ENCODE assay signal across 8 cellular contexts in the genomic region with DNA sequence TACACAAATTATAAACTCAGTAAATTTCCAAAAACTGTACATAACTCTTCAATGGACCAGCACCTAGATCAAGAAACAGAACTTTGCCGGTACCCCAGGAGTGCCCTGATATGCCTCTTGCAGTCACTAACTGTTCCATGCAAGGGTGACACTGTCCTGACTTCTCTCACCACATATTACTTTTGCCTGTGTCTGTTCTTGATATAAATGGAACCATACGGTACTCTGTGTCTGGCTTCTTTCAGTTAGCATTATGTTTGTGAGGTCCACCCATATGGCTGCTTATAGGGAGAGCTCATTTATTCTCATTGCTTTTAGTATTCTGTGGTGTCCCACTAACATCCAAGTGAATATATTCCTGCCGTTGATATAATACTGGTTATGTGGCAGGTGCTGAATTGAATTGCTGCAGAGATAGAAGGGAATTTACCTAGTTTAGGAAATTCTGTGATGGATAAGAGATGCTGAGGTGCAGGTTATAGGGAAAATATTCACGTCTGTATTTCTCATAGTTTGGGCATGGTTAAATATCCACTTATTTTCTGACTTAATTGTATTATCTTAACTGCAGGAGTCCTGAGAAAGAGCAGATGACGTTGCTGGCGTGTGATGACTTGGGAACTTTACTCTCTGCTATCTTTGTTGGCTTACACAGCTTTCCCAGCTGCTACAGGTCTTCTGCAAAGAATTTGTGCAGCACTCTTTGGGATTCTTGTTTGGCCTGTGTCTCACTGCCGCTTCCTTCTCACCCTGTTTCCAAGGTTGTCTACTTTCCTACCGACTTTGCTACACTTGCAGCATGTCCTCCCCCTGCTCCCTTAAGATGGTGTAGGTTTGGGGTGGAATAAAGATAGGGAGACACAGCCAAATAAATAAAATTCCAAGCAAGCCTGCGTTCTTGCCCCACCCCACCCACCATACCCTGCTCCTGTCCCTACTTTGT.
A peak's percentile ranks its signal among the peaks of the same experiment; 100 is the strongest.
DNase-seq lines count a peak whose midpoint lies in the region; ATAC-seq and TF ChIP-seq lines count a peak whose summit lies in the region.

No MANE protein-coding gene starts in this region.

- DNase-seq in ELR (ENCODE audit: low read depth) (peak; percentile 61), RWPE2 (ENCODE audit: low spot score) (no peak), epithelial cell of prostate (ENCODE audit: low read depth, low spot score) (no peak), CD14-positive monocyte (ENCODE audit: low spot score) (no peak), GF-D8 (lab: John Stamatoyannopoulos, UW) (no peak), SHP77 (lab: John Stamatoyannopoulos, UW) (no peak)
- no peak for DNase-seq in activated CD4-positive, CD25-positive, alpha-beta regulatory T cell treated with anti-CD3 and anti-CD28 coated beads, Interleukin-2, amount 50 U/mL, for 72 hours

- intact Hi-C loops in CD14-positive monocyte (cut with micrococcal nuclease): no loop called here

- H3K4me3 Mint-ChIP-seq in CD14-positive monocyte: no peak overlapping the region

- peaks cover 53% of the 10 kb centered on the region for H3K4me1 Mint-ChIP-seq in CD14-positive monocyte

- H3K36me3 ChIP-seq in RWPE2 (ENCODE audit: low read depth) (no peaks in the 10 kb centered on the region), neutrophil (peaks cover 5% of the 10 kb centered on the region)

- H3K27me3 ChIP-seq in RWPE2 (ENCODE audit: insufficient read depth, poor library complexity, severe bottlenecking): no peaks in the 10 kb centered on the region
- H3K27me3 ChIP-seq in neutrophil: no peaks in the 10 kb centered on the region

- no peak for TF ChIP-seq CTCF in RWPE2 (IDR thresholded peaks at IDR 0.05; ENCODE audit: poor library complexity, severe bottlenecking)
- no peak for TF ChIP-seq CTCF in neutrophil (IDR thresholded peaks at IDR 0.05)
- TF ChIP-seq CTCF in CD14-positive monocyte (IDR thresholded peaks at IDR 0.05): no peak

- H3K36me3 Mint-ChIP-seq in CD14-positive monocyte: peaks cover 15 to 28% of the 10 kb centered on the region in 2 donors

- peaks cover 55% of the 10 kb centered on the region for H3K4me1 ChIP-seq in RWPE2 (ENCODE audit: insufficient read depth, poor library complexity, severe bottlenecking)
- peaks cover 0 to 13% of the 10 kb centered on the region in 2 experiments for H3K4me1 ChIP-seq in neutrophil (ENCODE audit: control insufficient read depth in 1 of 2, insufficient read depth in 1 of 2, low read depth in 1 of 2, low read length in 1 of 2)

- H3K27ac Mint-ChIP-seq in CD14-positive monocyte: peak overlapping the region in 3 of 7 donors; percentile 22 to 46 (median 35)

- no peaks in the 10 kb centered on the region for H3K27me3 Mint-ChIP-seq in CD14-positive monocyte (ENCODE audit: low read depth in 3 of 3)

- no peaks in the 10 kb centered on the region for H3K9me3 Mint-ChIP-seq in CD14-positive monocyte

- H3K4me3 ChIP-seq in RWPE2 (ENCODE audit: severe bottlenecking): no peak overlapping the region
- no peak overlapping the region for H3K4me3 ChIP-seq in neutrophil (ENCODE audit: low read depth in 1 of 2, low read length in 1 of 2)

- H3K9me3 ChIP-seq in RWPE2 (ENCODE audit: severe bottlenecking) (no peaks in the 10 kb centered on the region), neutrophil (no peaks in the 10 kb centered on the region)

- peak overlapping the region; percentile 90 for H3K27ac ChIP-seq in RWPE2 (ENCODE audit: poor library complexity, severe bottlenecking)
- H3K27ac ChIP-seq in epithelial cell of prostate: peak overlapping the region; percentile 66
- peak overlapping the region; percentile 9 for H3K27ac ChIP-seq in neutrophil

- peak; percentile 17; the same call in 2 of the 3 replicates for ATAC-seq in RWPE2 (ENCODE audit: low read depth)

Comparison
In these comparisons a context has a peak if more than half of its experiments do, and no peak if none do; other contexts are left out.
1. H3K27ac ChIP-seq: peak in every context shown above with its lines; median percentile 90 in RWPE2; 66 in epithelial cell of prostate; 9 in neutrophil.